In genomic region chr14:24160499-24160849, GRCh38 we compare ENCODE assay signal across 1 cellular context.
TF ChIP-seq lines count a peak whose summit lies in the region.

No MANE protein-coding gene starts in this region.

TF ChIP-seq in liver, 16 proteins besides CTCF, POLR2A, EP300 and RAD21 (continued from another document):
- no peak for TF ChIP-seq REST (IDR thresholded peaks at IDR 0.05)
TF ChIP-seq in liver: peak in this region for 0.
